ENCODE assay signal across 25 cellular contexts in genomic region chr4:11746734-11747133, GRCh38.
"Had no signal": no experiment of that assay in that cellular context is flagged by ENCODE, and none has a peak within 500 bp of the region (broad histone marks: within the 10 kb centered on the region; RNA-seq: fewer than 3 reads in every experiment).

No MANE protein-coding gene starts in this region.

- H3K9me3 ChIP-seq: pancreas, psoas muscle, right atrium auricular region, thoracic aorta, upper lobe of left lung had no signal

- H3K27me3 ChIP-seq: pancreas, right atrium auricular region, spleen, upper lobe of left lung had no signal

- H3K4me1 ChIP-seq: left ventricle myocardium inferior, pancreas, psoas muscle, right atrium auricular region had no signal

- H3K4me1 Mint-ChIP-seq: activated CD4-positive, alpha-beta memory T cell treated with anti-CD3 and anti-CD28 coated beads, Interleukin-2, amount 10 ng/mL, durations not matched to agents 7 days and 5 days; activated CD4-positive, alpha-beta T cell treated with anti-CD3 and anti-CD28 coated beads, Interleukin-2, amount 10 ng/mL, durations not matched to agents 24 days and 14 days; activated CD8-positive, alpha-beta memory T cell treated with anti-CD3 and anti-CD28 coated beads, Interleukin-2, amount 10 ng/mL, durations not matched to agents 7 days and 5 days; activated naive CD8-positive, alpha-beta T cell treated with anti-CD3 and anti-CD28 coated beads, Interleukin-2, amount 50 U/mL, for 24 hours; natural killer cell had no signal

- H3K27ac ChIP-seq: left ventricle myocardium inferior, pancreas, psoas muscle, right atrium auricular region, thoracic aorta, upper lobe of left lung, VCaP had no signal

- H3K4me3 ChIP-seq: left ventricle myocardium inferior, pancreas, psoas muscle, right atrium auricular region, spleen, thoracic aorta, upper lobe of left lung had no signal

- H3K27ac Mint-ChIP-seq: activated CD4-positive, alpha-beta memory T cell treated with anti-CD3 and anti-CD28 coated beads, Interleukin-2, amount 10 ng/mL, durations not matched to agents 7 days and 5 days; activated CD4-positive, alpha-beta T cell treated with anti-CD3 and anti-CD28 coated beads, Interleukin-2, amount 10 ng/mL, durations not matched to agents 24 days and 14 days; activated CD8-positive, alpha-beta memory T cell treated with anti-CD3 and anti-CD28 coated beads, Interleukin-2, amount 10 ng/mL, durations not matched to agents 7 days and 5 days; activated naive CD8-positive, alpha-beta T cell treated with anti-CD3 and anti-CD28 coated beads, Interleukin-2, amount 50 U/mL, for 24 hours; brain; dendritic cell treated with granulocyte-macrophage colony-stimulating factor and Interleukin-4, amounts not matched to agents 40 ng/mL and 50 ng/mL, for 4 days; mesothelial cell of epicardium; natural killer cell; T-helper 2 cell treated with Interferon-gamma antibody and Interleukin-4, amounts not matched to agents 5 μg/mL and 100 μg/mL, for 36 hours had no signal

- H3K9me3 Mint-ChIP-seq: activated CD4-positive, alpha-beta memory T cell treated with anti-CD3 and anti-CD28 coated beads, Interleukin-2, amount 10 ng/mL, durations not matched to agents 7 days and 5 days; activated CD4-positive, alpha-beta T cell treated with anti-CD3 and anti-CD28 coated beads, Interleukin-2, amount 10 ng/mL, durations not matched to agents 24 days and 14 days; dendritic cell treated with granulocyte-macrophage colony-stimulating factor and Interleukin-4, amounts not matched to agents 40 ng/mL and 50 ng/mL, for 4 days; T-helper 2 cell treated with Interferon-gamma antibody and Interleukin-4, amounts not matched to agents 5 μg/mL and 100 μg/mL, for 36 hours had no signal

- DNase-seq: activated CD4-positive, alpha-beta memory T cell treated with anti-CD3 and anti-CD28 coated beads, Interleukin-2, amount 10 ng/mL, durations not matched to agents 7 days and 5 days; activated CD4-positive, alpha-beta T cell treated with anti-CD3 and anti-CD28 coated beads, Interleukin-2, amount 10 ng/mL, durations not matched to agents 24 days and 14 days; activated CD8-positive, alpha-beta memory T cell treated with anti-CD3 and anti-CD28 coated beads, Interleukin-2, amount 10 ng/mL, durations not matched to agents 7 days and 5 days; activated gamma-delta T cell; activated naive CD4-positive, alpha-beta T cell treated with anti-CD3 and anti-CD28 coated beads, Interleukin-2, amount 50 U/mL, for 16 hours; activated naive CD8-positive, alpha-beta T cell treated with anti-CD3 and anti-CD28 coated beads, Interleukin-2, amount 50 U/mL, for 24 hours; activated T-cell treated with anti-CD3 and anti-CD28 coated beads for 4 hours; anterior cingulate cortex; effector CD8-positive, alpha-beta T cell; left ventricle myocardium inferior; natural killer cell; pancreas; psoas muscle; spleen; stimulated activated CD4-positive, alpha-beta T cell treated with anti-CD3 and anti-CD28 coated beads, Interleukin-4, amount 100 ng/mL, for 1 hour; stimulated activated naive CD4-positive, alpha-beta T cell treated with Interleukin-2 at 50 U/mL for 16 hours; upper lobe of left lung had no signal

- H3K27me3 Mint-ChIP-seq: activated CD8-positive, alpha-beta memory T cell treated with anti-CD3 and anti-CD28 coated beads, Interleukin-2, amount 10 ng/mL, durations not matched to agents 7 days and 5 days; brain; dendritic cell treated with granulocyte-macrophage colony-stimulating factor and Interleukin-4, amounts not matched to agents 40 ng/mL and 50 ng/mL, for 4 days had no signal

- H3K36me3 ChIP-seq: left ventricle myocardium inferior, pancreas, right atrium auricular region, spleen, thoracic aorta, upper lobe of left lung had no signal

- FAIRE-seq: pancreas had no signal

- H3K4me3 Mint-ChIP-seq: activated CD4-positive, alpha-beta memory T cell treated with anti-CD3 and anti-CD28 coated beads, Interleukin-2, amount 10 ng/mL, durations not matched to agents 7 days and 5 days; activated CD4-positive, alpha-beta T cell treated with anti-CD3 and anti-CD28 coated beads, Interleukin-2, amount 10 ng/mL, durations not matched to agents 24 days and 14 days; activated CD8-positive, alpha-beta memory T cell treated with anti-CD3 and anti-CD28 coated beads, Interleukin-2, amount 10 ng/mL, durations not matched to agents 7 days and 5 days; activated naive CD8-positive, alpha-beta T cell treated with anti-CD3 and anti-CD28 coated beads, Interleukin-2, amount 50 U/mL, for 24 hours; brain; dendritic cell treated with granulocyte-macrophage colony-stimulating factor and Interleukin-4, amounts not matched to agents 40 ng/mL and 50 ng/mL, for 4 days; mesothelial cell of epicardium; natural killer cell; T-helper 2 cell treated with Interferon-gamma antibody and Interleukin-4, amounts not matched to agents 5 μg/mL and 100 μg/mL, for 36 hours had no signal

- H3K36me3 Mint-ChIP-seq: activated CD8-positive, alpha-beta memory T cell treated with anti-CD3 and anti-CD28 coated beads, Interleukin-2, amount 10 ng/mL, durations not matched to agents 7 days and 5 days; brain; natural killer cell had no signal

- ATAC-seq: activated CD4-positive, CD25-positive, alpha-beta regulatory T cell treated with anti-CD3 and anti-CD28 coated beads, Interleukin-2, amount 50 U/mL, for 24 hours; activated CD8-positive, alpha-beta memory T cell treated with anti-CD3 and anti-CD28 coated beads, Interleukin-2, amount 10 ng/mL, durations not matched to agents 7 days and 5 days; activated naive CD8-positive, alpha-beta T cell treated with anti-CD3 and anti-CD28 coated beads, Interleukin-2, amount 50 U/mL, for 24 hours; natural killer cell; pancreas; psoas muscle had no signal
